ENCODE assay signal across 8 cellular contexts in the genomic region with DNA sequence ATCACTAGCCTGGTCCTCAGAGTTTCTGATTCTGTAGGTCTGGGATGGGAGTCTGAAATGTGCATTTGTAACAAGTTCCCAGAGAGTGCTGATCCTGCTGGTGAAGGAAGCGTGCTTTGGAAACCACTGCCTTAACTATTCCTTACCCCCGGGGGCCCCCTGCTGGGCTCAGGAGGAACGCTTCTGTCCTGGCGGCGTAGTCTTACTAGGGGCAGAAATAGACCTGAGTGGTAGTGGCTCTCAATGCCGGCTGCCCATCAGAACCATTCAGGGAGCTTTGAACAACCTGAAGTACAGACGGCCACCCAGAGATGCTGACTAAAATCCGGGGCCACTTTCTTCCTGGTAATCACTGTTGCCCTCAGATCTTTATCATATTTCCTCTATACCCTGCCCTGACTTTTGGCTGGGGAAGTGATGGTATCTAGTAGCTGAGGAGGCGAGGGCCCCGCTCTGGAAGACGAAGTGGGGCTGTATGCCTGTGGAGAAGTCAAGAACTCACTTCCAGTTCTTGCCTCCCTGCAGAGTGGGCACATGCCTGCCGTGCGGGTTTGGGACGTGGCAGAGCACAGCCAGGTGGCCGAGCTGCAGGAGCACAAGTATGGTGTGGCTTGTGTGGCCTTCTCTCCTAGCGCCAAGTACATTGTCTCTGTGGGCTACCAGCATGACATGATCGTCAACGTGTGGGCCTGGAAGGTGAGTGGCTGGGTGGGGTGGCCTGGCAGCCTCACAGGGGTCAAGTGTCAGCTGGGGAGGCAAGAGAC. TPM values are rescaled to one million over a fixed set of nuclear protein-coding genes. Genes with fewer than 3 reads are reported as not detected.
DNase-seq lines count a peak whose midpoint lies in the region; ATAC-seq and TF ChIP-seq lines count a peak whose summit lies in the region.

No MANE protein-coding gene starts in this region.

- ATAC-seq in SK-N-SH treated with all-trans-retinoic acid at 6 μM for 48 hours (peak; percentile 98), GM21619 (IDR thresholded peaks at IDR 0.05; ENCODE audit: unreplicated experiment) (no peak)

- TF ChIP-seq CTCF in GM06990 (IDR thresholded peaks at IDR 0.05; ENCODE audit: insufficient read depth, low read length, poor library complexity, severe bottlenecking), result peak; percentile 90

- peaks cover 8% of the 10 kb centered on the region for H3K36me3 ChIP-seq in GM06990 (ENCODE audit: control insufficient read depth, insufficient read depth, low read length)

- H3K4me3 ChIP-seq in GM06990 (replicated peaks; ENCODE audit: low read depth, low read length), result no peak overlapping the region

- no peaks in the 10 kb centered on the region for H3K27me3 ChIP-seq in GM06990 (replicated peaks; ENCODE audit: control insufficient read depth, insufficient read depth, low read length)

- DNase-seq in GM06990 (ENCODE audit: extremely low read depth, insufficient read length) (peak; percentile 46), LoVo (ENCODE audit: low spot score) (peak; percentile 78), glomerular visceral epithelial cell (ENCODE audit: extremely low spot score) (peak; percentile 83), pons (ENCODE audit: low spot score) (peak; percentile 89), ureter (ENCODE audit: low spot score) (peak; percentile 87)
- DNase-seq in activated naive CD4-positive, alpha-beta T cell treated with Interleukin-2 at 50 U/mL for 16 hours, result peak; percentile 74

TF ChIP-seq in SK-N-SH treated with all-trans-retinoic acid at 6 μM for 48 hours, 23 proteins besides CTCF, POLR2A, EP300 and RAD21:
- TF ChIP-seq ZC3H10 (CRISPR knock-in tag; IDR thresholded peaks at IDR 0.05) (no peak), GLIS3 (CRISPR knock-in tag; IDR thresholded peaks at IDR 0.05) (no peak), ZFP3 (CRISPR knock-in tag; IDR thresholded peaks at IDR 0.05) (no peak), ISL1 (CRISPR knock-in tag; IDR thresholded peaks at IDR 0.05) (no peak), ARNTL (CRISPR knock-in tag; IDR thresholded peaks at IDR 0.05; ENCODE audit: borderline replicate concordance, low read depth) (no peak), OSR1 (CRISPR knock-in tag; IDR thresholded peaks at IDR 0.05) (no peak), ZNF565 (CRISPR knock-in tag; conservative IDR thresholded peaks at IDR 0.05; ENCODE audit: low read depth) (no peak), CSRNP3 (CRISPR knock-in tag; IDR thresholded peaks at IDR 0.05) (no peak), ZNF70 (CRISPR knock-in tag; IDR thresholded peaks at IDR 0.05) (no peak), ZFP30 (CRISPR knock-in tag; IDR thresholded peaks at IDR 0.05) (no peak), ESRRG (CRISPR knock-in tag; IDR thresholded peaks at IDR 0.05) (no peak), TOX (CRISPR knock-in tag; IDR thresholded peaks at IDR 0.05; ENCODE audit: borderline replicate concordance) (no peak), CSDC2 (CRISPR knock-in tag; IDR thresholded peaks at IDR 0.05) (no peak), CREB5 (CRISPR knock-in tag; IDR thresholded peaks at IDR 0.05; ENCODE audit: low read depth) (no peak), TCF4 (CRISPR knock-in tag; IDR thresholded peaks at IDR 0.05; ENCODE audit: borderline replicate concordance) (no peak), ZNF8 (CRISPR knock-in tag; IDR thresholded peaks at IDR 0.05) (no peak)
- TF ChIP-seq, protein P1, sequence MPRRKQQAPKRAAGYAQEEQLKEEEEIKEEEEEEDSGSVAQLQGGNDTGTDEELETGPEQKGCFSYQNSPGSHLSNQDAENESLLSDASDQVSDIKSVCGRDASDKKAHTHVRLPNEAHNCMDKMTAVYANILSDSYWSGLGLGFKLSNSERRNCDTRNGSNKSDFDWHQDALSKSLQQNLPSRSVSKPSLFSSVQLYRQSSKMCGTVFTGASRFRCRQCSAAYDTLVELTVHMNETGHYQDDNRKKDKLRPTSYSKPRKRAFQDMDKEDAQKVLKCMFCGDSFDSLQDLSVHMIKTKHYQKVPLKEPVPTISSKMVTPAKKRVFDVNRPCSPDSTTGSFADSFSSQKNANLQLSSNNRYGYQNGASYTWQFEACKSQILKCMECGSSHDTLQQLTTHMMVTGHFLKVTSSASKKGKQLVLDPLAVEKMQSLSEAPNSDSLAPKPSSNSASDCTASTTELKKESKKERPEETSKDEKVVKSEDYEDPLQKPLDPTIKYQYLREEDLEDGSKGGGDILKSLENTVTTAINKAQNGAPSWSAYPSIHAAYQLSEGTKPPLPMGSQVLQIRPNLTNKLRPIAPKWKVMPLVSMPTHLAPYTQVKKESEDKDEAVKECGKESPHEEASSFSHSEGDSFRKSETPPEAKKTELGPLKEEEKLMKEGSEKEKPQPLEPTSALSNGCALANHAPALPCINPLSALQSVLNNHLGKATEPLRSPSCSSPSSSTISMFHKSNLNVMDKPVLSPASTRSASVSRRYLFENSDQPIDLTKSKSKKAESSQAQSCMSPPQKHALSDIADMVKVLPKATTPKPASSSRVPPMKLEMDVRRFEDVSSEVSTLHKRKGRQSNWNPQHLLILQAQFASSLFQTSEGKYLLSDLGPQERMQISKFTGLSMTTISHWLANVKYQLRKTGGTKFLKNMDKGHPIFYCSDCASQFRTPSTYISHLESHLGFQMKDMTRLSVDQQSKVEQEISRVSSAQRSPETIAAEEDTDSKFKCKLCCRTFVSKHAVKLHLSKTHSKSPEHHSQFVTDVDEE (CRISPR knock-in tag; IDR thresholded peaks at IDR 0.05), result no peak
- TF ChIP-seq, protein P2, sequence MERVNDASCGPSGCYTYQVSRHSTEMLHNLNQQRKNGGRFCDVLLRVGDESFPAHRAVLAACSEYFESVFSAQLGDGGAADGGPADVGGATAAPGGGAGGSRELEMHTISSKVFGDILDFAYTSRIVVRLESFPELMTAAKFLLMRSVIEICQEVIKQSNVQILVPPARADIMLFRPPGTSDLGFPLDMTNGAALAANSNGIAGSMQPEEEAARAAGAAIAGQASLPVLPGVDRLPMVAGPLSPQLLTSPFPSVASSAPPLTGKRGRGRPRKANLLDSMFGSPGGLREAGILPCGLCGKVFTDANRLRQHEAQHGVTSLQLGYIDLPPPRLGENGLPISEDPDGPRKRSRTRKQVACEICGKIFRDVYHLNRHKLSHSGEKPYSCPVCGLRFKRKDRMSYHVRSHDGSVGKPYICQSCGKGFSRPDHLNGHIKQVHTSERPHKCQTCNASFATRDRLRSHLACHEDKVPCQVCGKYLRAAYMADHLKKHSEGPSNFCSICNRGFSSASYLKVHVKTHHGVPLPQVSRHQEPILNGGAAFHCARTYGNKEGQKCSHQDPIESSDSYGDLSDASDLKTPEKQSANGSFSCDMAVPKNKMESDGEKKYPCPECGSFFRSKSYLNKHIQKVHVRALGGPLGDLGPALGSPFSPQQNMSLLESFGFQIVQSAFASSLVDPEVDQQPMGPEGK (CRISPR knock-in tag; IDR thresholded peaks at IDR 0.05; ENCODE audit: borderline replicate concordance), result no peak
- TF ChIP-seq, protein P3, sequence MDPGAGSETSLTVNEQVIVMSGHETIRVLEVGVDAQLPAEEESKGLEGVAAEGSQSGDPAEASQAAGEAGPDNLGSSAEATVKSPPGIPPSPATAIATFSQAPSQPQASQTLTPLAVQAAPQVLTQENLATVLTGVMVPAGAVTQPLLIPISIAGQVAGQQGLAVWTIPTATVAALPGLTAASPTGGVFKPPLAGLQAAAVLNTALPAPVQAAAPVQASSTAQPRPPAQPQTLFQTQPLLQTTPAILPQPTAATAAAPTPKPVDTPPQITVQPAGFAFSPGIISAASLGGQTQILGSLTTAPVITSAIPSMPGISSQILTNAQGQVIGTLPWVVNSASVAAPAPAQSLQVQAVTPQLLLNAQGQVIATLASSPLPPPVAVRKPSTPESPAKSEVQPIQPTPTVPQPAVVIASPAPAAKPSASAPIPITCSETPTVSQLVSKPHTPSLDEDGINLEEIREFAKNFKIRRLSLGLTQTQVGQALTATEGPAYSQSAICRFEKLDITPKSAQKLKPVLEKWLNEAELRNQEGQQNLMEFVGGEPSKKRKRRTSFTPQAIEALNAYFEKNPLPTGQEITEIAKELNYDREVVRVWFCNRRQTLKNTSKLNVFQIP (CRISPR knock-in tag; IDR thresholded peaks at IDR 0.05; ENCODE audit: borderline replicate concordance, low read depth), result no peak

RNA-seq across cellular contexts. Expression of gene JMJD7, which starts 16.3 kb away (rescaled TPM):
- 48.6 TPM for total RNA-seq in ureter

RNA-seq across cellular contexts. Expression of gene PLA2G4B, which starts 27.0 kb away (rescaled TPM):
- total RNA-seq in ureter, result 30.0 TPM

RNA-seq across cellular contexts. Expression of gene MAPKBP1, which starts 37.3 kb away (rescaled TPM):
- 39.6 TPM for total RNA-seq in ureter
